ENCODE assay signal across 11 cellular contexts in the genomic region with DNA sequence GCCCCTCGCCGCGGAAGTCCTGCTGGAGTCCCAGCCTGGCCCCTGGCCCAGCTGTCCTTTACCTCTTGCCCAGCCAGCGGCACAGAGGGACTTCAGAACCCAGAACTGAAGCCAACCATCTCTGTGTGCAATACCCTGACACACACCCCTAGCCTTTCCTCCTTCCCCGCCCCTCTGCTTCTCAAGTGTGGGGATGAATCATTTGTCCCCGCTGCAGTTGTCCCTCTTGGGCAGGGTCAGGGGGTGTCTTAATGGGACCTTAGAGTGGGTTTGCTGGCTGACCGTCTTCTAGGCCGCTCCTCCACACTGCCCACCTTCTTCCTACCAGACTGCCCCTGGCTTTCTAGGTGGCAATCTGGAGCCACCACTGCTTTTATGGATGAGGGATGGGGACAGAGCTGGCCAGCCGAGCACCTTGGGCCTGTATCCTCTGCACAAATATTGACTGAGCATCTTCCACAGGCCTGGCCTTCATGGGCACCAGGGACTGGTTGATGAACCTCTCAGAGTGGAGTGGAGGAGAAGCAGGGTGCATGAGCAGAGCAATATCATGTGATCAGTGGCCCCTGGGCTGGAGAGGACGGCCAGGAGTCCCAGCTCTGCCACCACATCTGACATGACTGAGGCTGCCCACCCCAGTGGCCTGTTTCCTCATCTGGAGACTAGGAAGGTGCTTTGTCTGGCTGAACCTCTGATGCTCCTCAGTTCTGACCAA. TPM values are rescaled to one million over a fixed set of nuclear protein-coding genes. Genes with fewer than 3 reads are reported as not detected.
DNase-seq lines count a peak whose midpoint lies in the region; ATAC-seq, FAIRE-seq and TF ChIP-seq lines count a peak whose summit lies in the region.
"Had no signal": no experiment of that assay in that cellular context is flagged by ENCODE, and none has a peak within 500 bp of the region (broad histone marks: within the 10 kb centered on the region; RNA-seq: fewer than 3 reads in every experiment).

No MANE protein-coding gene starts in this region.

- H3K27ac ChIP-seq in CD8-positive, alpha-beta memory T cell (ENCODE audit: low read depth, low read length) = no peak overlapping the region
- H3K27ac ChIP-seq in Peyer's patch (peak overlapping the region in 3 of 4 donors; percentile 31 to 52 (median 39)), trophoblast cell (ENCODE audit: low read depth, low read length) (no peak overlapping the region)

- no peak overlapping the region for H2AK5ac ChIP-seq in trophoblast cell (ENCODE audit: low read length)

- H3K4ac ChIP-seq in trophoblast cell (ENCODE audit: low read depth, low read length) = no peak overlapping the region

- H4K91ac ChIP-seq in trophoblast cell (ENCODE audit: low read depth, low read length) = no peak overlapping the region

- no peak overlapping the region for H2BK12ac ChIP-seq in trophoblast cell (ENCODE audit: low read length)

- H2BK120ac ChIP-seq in trophoblast cell (ENCODE audit: insufficient read depth, low read length, poor library complexity) = no peak overlapping the region

- H3K36me3 Mint-ChIP-seq in CD8-positive, alpha-beta memory T cell = no peaks in the 10 kb centered on the region

- TF ChIP-seq CTCF in Peyer's patch (IDR thresholded peaks at IDR 0.05) = no peak
- no peak for TF ChIP-seq CTCF in foreskin fibroblast (IDR thresholded peaks at IDR 0.05; ENCODE audit: low read depth, low read length)

- H3K9me3 Mint-ChIP-seq in CD8-positive, alpha-beta memory T cell = no peaks in the 10 kb centered on the region

- no peaks in the 10 kb centered on the region for H3K9me3 ChIP-seq in CD8-positive, alpha-beta memory T cell (ENCODE audit: low read length)
- H3K9me3 ChIP-seq in Peyer's patch = no peaks in the 10 kb centered on the region
- H3K9me3 ChIP-seq in trophoblast cell (ENCODE audit: insufficient read depth, low read depth, low read length) = peaks cover 2% of the 10 kb centered on the region

- CTCF ChIA-PET in CD8-positive, alpha-beta memory T cell (lab: Charles Lee) = no interaction called here

- no peak overlapping the region for H3K4me3 ChIP-seq in CD8-positive, alpha-beta memory T cell (ENCODE audit: low read length)
- H3K4me3 ChIP-seq in Peyer's patch (peak overlapping the region in 3 of 4 donors; percentile 44 to 74 (median 67)), foreskin fibroblast (ENCODE audit: low read depth in 1 of 2, low read length in 2 of 2) (no peak overlapping the region), trophoblast cell (ENCODE audit: low read depth, low read length) (no peak overlapping the region)

- H4K8ac ChIP-seq in trophoblast cell (ENCODE audit: low read depth, low read length) = no peak overlapping the region

- H3K27ac Mint-ChIP-seq in CD8-positive, alpha-beta memory T cell = peak overlapping the region in 1 of 8 donors; percentile 47

- no peaks in the 10 kb centered on the region for H3K79me1 ChIP-seq in trophoblast cell (ENCODE audit: low read length)

- H3K36me3 ChIP-seq in CD8-positive, alpha-beta memory T cell (ENCODE audit: insufficient read depth, low read length) = no peaks in the 10 kb centered on the region
- no peaks in the 10 kb centered on the region for H3K36me3 ChIP-seq in Peyer's patch
- no peaks in the 10 kb centered on the region for H3K36me3 ChIP-seq in trophoblast cell (ENCODE audit: control insufficient read depth in 1 of 2, insufficient read depth in 2 of 2, low read length in 2 of 2)

- no peak overlapping the region for H4K12ac ChIP-seq in trophoblast cell (ENCODE audit: low read depth, low read length)

- no peak overlapping the region for H3K18ac ChIP-seq in trophoblast cell (ENCODE audit: low read length)

- peaks cover 41 to 70% of the 10 kb centered on the region in 2 donors for H3K27me3 Mint-ChIP-seq in CD8-positive, alpha-beta memory T cell

- peak overlapping the region; percentile 80 for H3K4me2 ChIP-seq in trophoblast cell (ENCODE audit: low read length)

- peaks cover 0 to 11% (median 5%) of the 10 kb centered on the region in 3 donors for H3K4me1 Mint-ChIP-seq in CD8-positive, alpha-beta memory T cell

- no peak overlapping the region for H3K9ac ChIP-seq in trophoblast cell (ENCODE audit: low read length)

- ATAC-seq in HG02759 (IDR thresholded peaks at IDR 0.05; ENCODE audit: unreplicated experiment) = no peak

- no CpG with 5 or more reads among the region's 10 CpGs for WGBS in trophoblast cell (ENCODE audit: extremely low coverage, insufficient coverage, insufficient read length)

- no peak overlapping the region for H3K23ac ChIP-seq in trophoblast cell (ENCODE audit: low read length)

- peaks cover 4% of the 10 kb centered on the region for H3K4me1 ChIP-seq in CD8-positive, alpha-beta memory T cell (ENCODE audit: insufficient read depth, low read length)
- H3K4me1 ChIP-seq in Peyer's patch (peaks cover 0 to 22% (median 8%) of the 10 kb centered on the region in 4 donors), trophoblast cell (ENCODE audit: control insufficient read depth in 1 of 2, insufficient read depth in 2 of 2, low read length in 2 of 2) (peaks cover 8 to 13% of the 10 kb centered on the region in 2 experiments)

- H2BK5ac ChIP-seq in trophoblast cell (ENCODE audit: low read depth, low read length, poor library complexity) = no peak overlapping the region

- H2AFZ ChIP-seq in trophoblast cell (ENCODE audit: insufficient read depth, low read length, poor library complexity) = no peak overlapping the region

- TF ChIP-seq POLR2A in Peyer's patch (IDR thresholded peaks at IDR 0.05) = no peak

- POLR2A ChIA-PET in CD8-positive, alpha-beta memory T cell (lab: Charles Lee) = no interaction called here

- H3K79me2 ChIP-seq in trophoblast cell (ENCODE audit: control insufficient read depth, insufficient read depth, low read length, poor library complexity) = no peaks in the 10 kb centered on the region

- peaks cover 42% of the 10 kb centered on the region for H3K27me3 ChIP-seq in CD8-positive, alpha-beta memory T cell (ENCODE audit: insufficient read depth, low read length, poor library complexity, severe bottlenecking)
- H3K27me3 ChIP-seq in Peyer's patch (peaks cover 0 to 31% of the 10 kb centered on the region in 2 donors), trophoblast cell (ENCODE audit: insufficient read depth, low read length) (peaks cover 41% of the 10 kb centered on the region)

- no peak for FAIRE-seq in GM19239 (lab: Jason Lieb, UNC)
- FAIRE-seq: keratinocyte had no signal

- peak overlapping the region; percentile 59 to 79 (median 72) for H3K4me3 Mint-ChIP-seq in CD8-positive, alpha-beta memory T cell

- DNase-seq in CD8-positive, alpha-beta memory T cell = no peak
- DNase-seq in Peyer's patch = no peak
- DNase-seq in foreskin fibroblast = peak; percentile 18 to 30
- no peak for DNase-seq in trophoblast cell
- DNase-seq in SHP77 (lab: John Stamatoyannopoulos, UW) = no peak
- no peak for DNase-seq in GM19239 (ENCODE audit: insufficient read length, low spot score)
- DNase-seq in GF-D8 (lab: John Stamatoyannopoulos, UW) = no peak
- DNase-seq: activated gamma-delta T cell treated with Interleukin-2 at 50 U/mL for 16 hours had no signal

- H3K14ac ChIP-seq in trophoblast cell (ENCODE audit: low read length) = no peak overlapping the region

RNA-seq across cellular contexts. Expression of gene CHST1, which starts 0.7 kb away (rescaled TPM):
- under 1 TPM; 0.80 to 0.94 TPM for total RNA-seq in CD8-positive, alpha-beta memory T cell
- polyA plus RNA-seq in CD8-positive, alpha-beta memory T cell = not detected
- total RNA-seq in Peyer's patch = 10 to 100 TPM in 1 of 4 donors, 1 to 10 TPM in 2, under 1 TPM in 1; 0.53 to 11.6 (median 1.4) TPM
- polyA plus RNA-seq in trophoblast cell (2013) = 2.3 and 2.4 TPM in 2 replicates
- total RNA-seq: NCI-H460 had no signal
- polyA plus RNA-seq: keratinocyte had no signal

Comparison
In these comparisons a context has a peak if more than half of its experiments do, and no peak if none do; other contexts are left out.
1. DNase-seq: peak in foreskin fibroblast (2 of 2); none in CD8-positive, alpha-beta memory T cell (0 of 5), Peyer's patch (0 of 3), trophoblast cell (0 of 2), SHP77 (0 of 2), GM19239 (single experiment) and GF-D8 (single experiment).
2. H3K27ac ChIP-seq: peak in Peyer's patch (3 of 4); none in CD8-positive, alpha-beta memory T cell (single experiment) and trophoblast cell (single experiment).
3. H3K4me3 ChIP-seq: peak in Peyer's patch (3 of 4); none in CD8-positive, alpha-beta memory T cell (single experiment), foreskin fibroblast (0 of 2) and trophoblast cell (single experiment).